Comparison of ENCODE assay signal across 1 cellular context in the genomic region with DNA sequence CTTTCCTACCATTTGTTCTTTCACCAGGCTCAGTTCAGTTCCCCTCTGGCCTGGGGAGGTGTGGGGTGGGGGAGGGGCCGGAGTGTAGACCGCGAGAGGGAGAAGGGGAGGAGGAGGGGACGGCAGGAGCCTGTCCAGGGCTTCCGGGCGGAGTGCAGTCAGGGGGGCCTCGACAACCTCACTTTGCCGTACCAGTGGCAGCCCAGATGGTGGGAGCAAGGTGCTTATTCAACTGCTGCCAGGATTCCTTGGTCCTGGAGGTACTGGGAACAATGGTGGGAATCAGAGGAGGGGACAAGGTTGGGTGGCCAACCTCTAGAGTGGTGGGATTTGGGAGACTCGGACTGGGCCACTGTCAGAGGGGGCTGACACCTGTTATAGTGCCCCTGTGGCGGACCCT.
A peak's percentile ranks its signal among the peaks of the same experiment; 100 is the strongest.
TF ChIP-seq lines count a peak whose summit lies in the region.

No MANE protein-coding gene starts in this region.

TF ChIP-seq in HepG2, 621 proteins besides CTCF, POLR2A, EP300 and RAD21:
- TF ChIP-seq CREB1 (IDR thresholded peaks at IDR 0.05) (no peak), CREB1 (CRISPR knock-in tag; IDR thresholded peaks at IDR 0.05) (no peak), THAP11 (CRISPR knock-in tag; IDR thresholded peaks at IDR 0.05) (peak; percentile 38; the same call in 1 of the 2 replicates), ZNF839 (CRISPR knock-in tag; IDR thresholded peaks at IDR 0.05; ENCODE audit: borderline replicate concordance) (no peak), GABPB1 (CRISPR knock-in tag; IDR thresholded peaks at IDR 0.05) (peak; percentile 16; the same call in 1 of the 2 replicates), SAP130 (CRISPR knock-in tag; IDR thresholded peaks at IDR 0.05; ENCODE audit: low read depth) (peak; percentile 17; the same call in 1 of the 2 replicates), ZNF607 (CRISPR knock-in tag; IDR thresholded peaks at IDR 0.05; ENCODE audit: borderline replicate concordance) (0 out of 2 replicates have a peak, but pooled peaks have one; percentile 39), SP2 (CRISPR knock-in tag; IDR thresholded peaks at IDR 0.05) (peak; percentile 16; the same call in 1 of the 2 replicates), KDM4B (CRISPR knock-in tag; IDR thresholded peaks at IDR 0.05) (no peak)
- TF ChIP-seq, protein P1, sequence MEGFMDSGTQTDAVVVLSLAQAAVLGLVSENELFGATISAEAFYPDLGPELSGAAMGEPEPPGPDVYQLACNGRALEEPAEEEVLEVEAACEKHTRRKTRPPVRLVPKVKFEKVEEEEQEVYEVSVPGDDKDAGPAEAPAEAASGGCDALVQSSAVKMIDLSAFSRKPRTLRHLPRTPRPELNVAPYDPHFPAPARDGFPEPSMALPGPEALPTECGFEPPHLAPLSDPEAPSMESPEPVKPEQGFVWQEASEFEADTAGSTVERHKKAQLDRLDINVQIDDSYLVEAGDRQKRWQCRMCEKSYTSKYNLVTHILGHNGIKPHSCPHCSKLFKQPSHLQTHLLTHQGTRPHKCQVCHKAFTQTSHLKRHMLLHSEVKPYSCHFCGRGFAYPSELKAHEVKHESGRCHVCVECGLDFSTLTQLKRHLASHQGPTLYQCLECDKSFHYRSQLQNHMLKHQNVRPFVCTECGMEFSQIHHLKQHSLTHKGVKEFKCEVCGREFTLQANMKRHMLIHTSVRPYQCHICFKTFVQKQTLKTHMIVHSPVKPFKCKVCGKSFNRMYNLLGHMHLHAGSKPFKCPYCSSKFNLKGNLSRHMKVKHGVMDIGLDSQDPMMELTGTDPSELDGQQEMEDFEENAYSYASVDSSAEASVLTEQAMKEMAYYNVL (CRISPR knock-in tag; IDR thresholded peaks at IDR 0.05; ENCODE audit: borderline replicate concordance) = 0 out of 2 replicates have a peak, but pooled peaks have one; percentile 36
- TF ChIP-seq, protein P2, sequence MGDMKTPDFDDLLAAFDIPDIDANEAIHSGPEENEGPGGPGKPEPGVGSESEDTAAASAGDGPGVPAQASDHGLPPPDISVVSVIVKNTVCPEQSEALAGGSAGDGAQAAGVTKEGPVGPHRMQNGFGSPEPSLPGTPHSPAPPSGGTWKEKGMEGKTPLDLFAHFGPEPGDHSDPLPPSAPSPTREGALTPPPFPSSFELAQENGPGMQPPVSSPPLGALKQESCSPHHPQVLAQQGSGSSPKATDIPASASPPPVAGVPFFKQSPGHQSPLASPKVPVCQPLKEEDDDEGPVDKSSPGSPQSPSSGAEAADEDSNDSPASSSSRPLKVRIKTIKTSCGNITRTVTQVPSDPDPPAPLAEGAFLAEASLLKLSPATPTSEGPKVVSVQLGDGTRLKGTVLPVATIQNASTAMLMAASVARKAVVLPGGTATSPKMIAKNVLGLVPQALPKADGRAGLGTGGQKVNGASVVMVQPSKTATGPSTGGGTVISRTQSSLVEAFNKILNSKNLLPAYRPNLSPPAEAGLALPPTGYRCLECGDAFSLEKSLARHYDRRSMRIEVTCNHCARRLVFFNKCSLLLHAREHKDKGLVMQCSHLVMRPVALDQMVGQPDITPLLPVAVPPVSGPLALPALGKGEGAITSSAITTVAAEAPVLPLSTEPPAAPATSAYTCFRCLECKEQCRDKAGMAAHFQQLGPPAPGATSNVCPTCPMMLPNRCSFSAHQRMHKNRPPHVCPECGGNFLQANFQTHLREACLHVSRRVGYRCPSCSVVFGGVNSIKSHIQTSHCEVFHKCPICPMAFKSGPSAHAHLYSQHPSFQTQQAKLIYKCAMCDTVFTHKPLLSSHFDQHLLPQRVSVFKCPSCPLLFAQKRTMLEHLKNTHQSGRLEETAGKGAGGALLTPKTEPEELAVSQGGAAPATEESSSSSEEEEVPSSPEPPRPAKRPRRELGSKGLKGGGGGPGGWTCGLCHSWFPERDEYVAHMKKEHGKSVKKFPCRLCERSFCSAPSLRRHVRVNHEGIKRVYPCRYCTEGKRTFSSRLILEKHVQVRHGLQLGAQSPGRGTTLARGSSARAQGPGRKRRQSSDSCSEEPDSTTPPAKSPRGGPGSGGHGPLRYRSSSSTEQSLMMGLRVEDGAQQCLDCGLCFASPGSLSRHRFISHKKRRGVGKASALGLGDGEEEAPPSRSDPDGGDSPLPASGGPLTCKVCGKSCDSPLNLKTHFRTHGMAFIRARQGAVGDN (CRISPR knock-in tag; IDR thresholded peaks at IDR 0.05) = no peak
- TF ChIP-seq, protein P3, sequence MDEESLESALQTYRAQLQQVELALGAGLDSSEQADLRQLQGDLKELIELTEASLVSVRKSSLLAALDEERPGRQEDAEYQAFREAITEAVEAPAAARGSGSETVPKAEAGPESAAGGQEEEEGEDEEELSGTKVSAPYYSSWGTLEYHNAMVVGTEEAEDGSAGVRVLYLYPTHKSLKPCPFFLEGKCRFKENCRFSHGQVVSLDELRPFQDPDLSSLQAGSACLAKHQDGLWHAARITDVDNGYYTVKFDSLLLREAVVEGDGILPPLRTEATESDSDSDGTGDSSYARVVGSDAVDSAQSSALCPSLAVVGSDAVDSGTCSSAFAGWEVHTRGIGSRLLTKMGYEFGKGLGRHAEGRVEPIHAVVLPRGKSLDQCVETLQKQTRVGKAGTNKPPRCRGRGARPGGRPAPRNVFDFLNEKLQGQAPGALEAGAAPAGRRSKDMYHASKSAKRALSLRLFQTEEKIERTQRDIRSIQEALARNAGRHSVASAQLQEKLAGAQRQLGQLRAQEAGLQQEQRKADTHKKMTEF (CRISPR knock-in tag; IDR thresholded peaks at IDR 0.05) = no peak
- TF ChIP-seq, protein P4, sequence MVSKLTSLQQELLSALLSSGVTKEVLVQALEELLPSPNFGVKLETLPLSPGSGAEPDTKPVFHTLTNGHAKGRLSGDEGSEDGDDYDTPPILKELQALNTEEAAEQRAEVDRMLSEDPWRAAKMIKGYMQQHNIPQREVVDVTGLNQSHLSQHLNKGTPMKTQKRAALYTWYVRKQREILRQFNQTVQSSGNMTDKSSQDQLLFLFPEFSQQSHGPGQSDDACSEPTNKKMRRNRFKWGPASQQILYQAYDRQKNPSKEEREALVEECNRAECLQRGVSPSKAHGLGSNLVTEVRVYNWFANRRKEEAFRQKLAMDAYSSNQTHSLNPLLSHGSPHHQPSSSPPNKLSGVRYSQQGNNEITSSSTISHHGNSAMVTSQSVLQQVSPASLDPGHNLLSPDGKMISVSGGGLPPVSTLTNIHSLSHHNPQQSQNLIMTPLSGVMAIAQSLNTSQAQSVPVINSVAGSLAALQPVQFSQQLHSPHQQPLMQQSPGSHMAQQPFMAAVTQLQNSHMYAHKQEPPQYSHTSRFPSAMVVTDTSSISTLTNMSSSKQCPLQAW (CRISPR knock-in tag; IDR thresholded peaks at IDR 0.05) = 0 out of 2 replicates have a peak, but pooled peaks have one; percentile 59
- TF ChIP-seq, protein P5, sequence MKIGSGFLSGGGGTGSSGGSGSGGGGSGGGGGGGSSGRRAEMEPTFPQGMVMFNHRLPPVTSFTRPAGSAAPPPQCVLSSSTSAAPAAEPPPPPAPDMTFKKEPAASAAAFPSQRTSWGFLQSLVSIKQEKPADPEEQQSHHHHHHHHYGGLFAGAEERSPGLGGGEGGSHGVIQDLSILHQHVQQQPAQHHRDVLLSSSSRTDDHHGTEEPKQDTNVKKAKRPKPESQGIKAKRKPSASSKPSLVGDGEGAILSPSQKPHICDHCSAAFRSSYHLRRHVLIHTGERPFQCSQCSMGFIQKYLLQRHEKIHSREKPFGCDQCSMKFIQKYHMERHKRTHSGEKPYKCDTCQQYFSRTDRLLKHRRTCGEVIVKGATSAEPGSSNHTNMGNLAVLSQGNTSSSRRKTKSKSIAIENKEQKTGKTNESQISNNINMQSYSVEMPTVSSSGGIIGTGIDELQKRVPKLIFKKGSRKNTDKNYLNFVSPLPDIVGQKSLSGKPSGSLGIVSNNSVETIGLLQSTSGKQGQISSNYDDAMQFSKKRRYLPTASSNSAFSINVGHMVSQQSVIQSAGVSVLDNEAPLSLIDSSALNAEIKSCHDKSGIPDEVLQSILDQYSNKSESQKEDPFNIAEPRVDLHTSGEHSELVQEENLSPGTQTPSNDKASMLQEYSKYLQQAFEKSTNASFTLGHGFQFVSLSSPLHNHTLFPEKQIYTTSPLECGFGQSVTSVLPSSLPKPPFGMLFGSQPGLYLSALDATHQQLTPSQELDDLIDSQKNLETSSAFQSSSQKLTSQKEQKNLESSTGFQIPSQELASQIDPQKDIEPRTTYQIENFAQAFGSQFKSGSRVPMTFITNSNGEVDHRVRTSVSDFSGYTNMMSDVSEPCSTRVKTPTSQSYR (CRISPR knock-in tag; IDR thresholded peaks at IDR 0.05; ENCODE audit: borderline replicate concordance) = peak; percentile 71; the same call in 1 of the 2 replicates
- TF ChIP-seq, protein P6, sequence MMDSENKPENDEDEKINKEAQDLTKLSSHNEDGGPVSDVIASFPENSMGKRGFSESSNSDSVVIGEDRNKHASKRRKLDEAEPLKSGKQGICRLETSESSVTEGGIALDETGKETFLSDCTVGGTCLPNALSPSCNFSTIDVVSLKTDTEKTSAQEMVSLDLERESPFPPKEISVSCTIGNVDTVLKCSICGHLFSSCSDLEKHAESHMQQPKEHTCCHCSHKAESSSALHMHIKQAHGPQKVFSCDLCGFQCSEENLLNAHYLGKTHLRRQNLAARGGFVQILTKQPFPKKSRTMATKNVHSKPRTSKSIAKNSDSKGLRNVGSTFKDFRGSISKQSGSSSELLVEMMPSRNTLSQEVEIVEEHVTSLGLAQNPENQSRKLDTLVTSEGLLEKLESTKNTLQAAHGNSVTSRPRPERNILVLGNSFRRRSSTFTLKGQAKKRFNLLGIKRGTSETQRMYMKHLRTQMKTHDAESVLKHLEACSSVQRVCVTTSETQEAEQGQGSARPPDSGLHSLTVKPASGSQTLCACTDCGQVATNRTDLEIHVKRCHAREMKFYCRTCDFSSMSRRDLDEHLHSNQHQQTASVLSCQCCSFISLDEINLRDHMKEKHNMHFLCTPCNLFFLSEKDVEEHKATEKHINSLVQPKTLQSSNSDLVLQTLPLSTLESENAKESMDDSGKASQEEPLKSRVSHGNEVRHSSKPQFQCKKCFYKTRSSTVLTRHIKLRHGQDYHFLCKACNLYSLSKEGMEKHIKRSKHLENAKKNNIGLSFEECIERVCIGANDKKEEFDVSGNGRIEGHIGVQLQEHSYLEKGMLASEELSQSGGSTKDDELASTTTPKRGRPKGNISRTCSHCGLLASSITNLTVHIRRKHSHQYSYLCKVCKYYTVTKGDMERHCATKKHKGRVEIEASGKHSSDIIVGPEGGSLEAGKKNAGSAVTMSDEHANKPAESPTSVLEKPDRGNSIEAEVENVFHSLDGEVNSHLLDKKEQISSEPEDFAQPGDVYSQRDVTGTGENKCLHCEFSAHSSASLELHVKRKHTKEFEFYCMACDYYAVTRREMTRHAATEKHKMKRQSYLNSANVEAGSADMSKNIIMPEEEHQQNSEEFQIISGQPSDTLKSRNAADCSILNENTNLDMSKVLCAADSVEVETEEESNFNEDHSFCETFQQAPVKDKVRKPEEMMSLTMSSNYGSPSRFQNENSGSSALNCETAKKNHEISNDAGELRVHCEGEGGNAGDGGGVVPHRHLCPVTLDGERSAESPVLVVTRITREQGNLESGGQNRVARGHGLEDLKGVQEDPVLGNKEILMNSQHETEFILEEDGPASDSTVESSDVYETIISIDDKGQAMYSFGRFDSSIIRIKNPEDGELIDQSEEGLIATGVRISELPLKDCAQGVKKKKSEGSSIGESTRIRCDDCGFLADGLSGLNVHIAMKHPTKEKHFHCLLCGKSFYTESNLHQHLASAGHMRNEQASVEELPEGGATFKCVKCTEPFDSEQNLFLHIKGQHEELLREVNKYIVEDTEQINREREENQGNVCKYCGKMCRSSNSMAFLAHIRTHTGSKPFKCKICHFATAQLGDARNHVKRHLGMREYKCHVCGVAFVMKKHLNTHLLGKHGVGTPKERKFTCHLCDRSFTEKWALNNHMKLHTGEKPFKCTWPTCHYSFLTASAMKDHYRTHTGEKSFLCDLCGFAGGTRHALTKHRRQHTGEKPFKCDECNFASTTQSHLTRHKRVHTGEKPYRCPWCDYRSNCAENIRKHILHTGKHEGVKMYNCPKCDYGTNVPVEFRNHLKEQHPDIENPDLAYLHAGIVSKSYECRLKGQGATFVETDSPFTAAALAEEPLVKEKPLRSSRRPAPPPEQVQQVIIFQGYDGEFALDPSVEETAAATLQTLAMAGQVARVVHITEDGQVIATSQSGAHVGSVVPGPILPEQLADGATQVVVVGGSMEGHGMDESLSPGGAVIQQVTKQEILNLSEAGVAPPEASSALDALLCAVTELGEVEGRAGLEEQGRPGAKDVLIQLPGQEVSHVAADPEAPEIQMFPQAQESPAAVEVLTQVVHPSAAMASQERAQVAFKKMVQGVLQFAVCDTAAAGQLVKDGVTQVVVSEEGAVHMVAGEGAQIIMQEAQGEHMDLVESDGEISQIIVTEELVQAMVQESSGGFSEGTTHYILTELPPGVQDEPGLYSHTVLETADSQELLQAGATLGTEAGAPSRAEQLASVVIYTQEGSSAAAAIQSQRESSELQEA (CRISPR knock-in tag; IDR thresholded peaks at IDR 0.05; ENCODE audit: not compliant biosample characterization) = peak; percentile 26
